ENCODE assay signal across 8 cellular contexts in genomic region chr16:89602273-89602951, GRCh38. TPM values are rescaled to one million over a fixed set of nuclear protein-coding genes. Genes with fewer than 3 reads are reported as not detected.
DNase-seq lines count a peak whose midpoint lies in the region; ATAC-seq and TF ChIP-seq lines count a peak whose summit lies in the region.

No MANE protein-coding gene starts in this region.

- H3K27me3 ChIP-seq in ectodermal cell (ENCODE audit: control insufficient read depth, insufficient read depth, low read length, poor library complexity, severe bottlenecking) (no peaks in the 10 kb centered on the region), uterus (no peaks in the 10 kb centered on the region), tibial nerve (peaks cover 0 to 13% of the 10 kb centered on the region in 2 donors)

- H3K27ac ChIP-seq in ectodermal cell (ENCODE audit: insufficient read depth, low read depth, low read length, poor library complexity, severe bottlenecking) (no peak overlapping the region), uterus (no peak overlapping the region), tibial nerve (no peak overlapping the region)

- TF ChIP-seq POLR2A in uterus (IDR thresholded peaks at IDR 0.05) (no peak), tibial nerve (IDR thresholded peaks at IDR 0.05) (no peak)

- H3K27me3 Mint-ChIP-seq in activated CD4-positive, alpha-beta memory T cell treated with anti-CD3 and anti-CD28 coated beads for 36 hours: no peaks in the 10 kb centered on the region

- no peaks in the 10 kb centered on the region for H3K9me3 ChIP-seq in ectodermal cell (ENCODE audit: control insufficient read depth, low read length)
- no peaks in the 10 kb centered on the region for H3K9me3 ChIP-seq in uterus
- H3K9me3 ChIP-seq in tibial nerve: no peaks in the 10 kb centered on the region

- POLR2A ChIA-PET in activated CD4-positive, alpha-beta memory T cell treated with anti-CD3 and anti-CD28 coated beads for 36 hours (lab: Charles Lee): interaction anchor here (0.6 kb wide), 1 partner anchor 59 kb away, joined by 3 read pairs; no protein-coding TSS in a partner anchor

- WGBS in ectodermal cell, 2 experiments: 12 to 16% methylated on average over 22 of the region's 22 CpGs
- WGBS in tibial nerve, 2 donors: 6 to 8% methylated on average over 16 to 21 of the region's 22 CpGs

- CTCF ChIA-PET in activated CD4-positive, alpha-beta memory T cell treated with anti-CD3 and anti-CD28 coated beads for 36 hours (lab: Charles Lee): interaction anchor here (0.6 to 2.3 kb wide), 4 partner anchors 13 to 99 kb away, joined by 3 to 6 read pairs (median 4); partner anchors contain the start of gene SPATA2L

- peak overlapping the region; percentile 6 for H3K4me3 ChIP-seq in ectodermal cell (ENCODE audit: insufficient read depth, low read depth, low read length)
- no peak overlapping the region for H3K4me3 ChIP-seq in uterus
- no peak overlapping the region for H3K4me3 ChIP-seq in tibial nerve

- intact Hi-C loops in activated CD4-positive, alpha-beta memory T cell treated with anti-CD3 and anti-CD28 coated beads for 36 hours (cut with micrococcal nuclease): loop anchor here (5.0 kb wide), 1 partner anchor 40 kb away; no protein-coding TSS in a partner anchor
- intact Hi-C loops in uterus (cut with DNase I; ENCODE audit: low total_unique reads): no loop called here

- no peak for TF ChIP-seq CTCF in uterus (IDR thresholded peaks at IDR 0.05)
- TF ChIP-seq CTCF in tibial nerve (IDR thresholded peaks at IDR 0.05): no peak

- peaks cover 12% of the 10 kb centered on the region for H3K4me1 Mint-ChIP-seq in activated CD4-positive, alpha-beta memory T cell treated with anti-CD3 and anti-CD28 coated beads for 36 hours (ENCODE audit: low read depth)

- H3K4me1 ChIP-seq in ectodermal cell (ENCODE audit: control insufficient read depth, insufficient read depth, low read length): peaks cover 20% of the 10 kb centered on the region
- H3K4me1 ChIP-seq in uterus: no peaks in the 10 kb centered on the region
- peaks cover 0 to 13% (median 8%) of the 10 kb centered on the region in 4 donors for H3K4me1 ChIP-seq in tibial nerve

- H3K36me3 ChIP-seq in ectodermal cell (ENCODE audit: control insufficient read depth, insufficient read depth, low read length) (no peaks in the 10 kb centered on the region), uterus (no peaks in the 10 kb centered on the region), tibial nerve (no peaks in the 10 kb centered on the region)

- no peaks in the 10 kb centered on the region for H3K36me3 Mint-ChIP-seq in activated CD4-positive, alpha-beta memory T cell treated with anti-CD3 and anti-CD28 coated beads for 36 hours

- no peak overlapping the region for H3K27ac Mint-ChIP-seq in activated CD4-positive, alpha-beta memory T cell treated with anti-CD3 and anti-CD28 coated beads for 36 hours

- H3K4me3 Mint-ChIP-seq in activated CD4-positive, alpha-beta memory T cell treated with anti-CD3 and anti-CD28 coated beads for 36 hours: no peak overlapping the region

- no peaks in the 10 kb centered on the region for H3K9me3 Mint-ChIP-seq in activated CD4-positive, alpha-beta memory T cell treated with anti-CD3 and anti-CD28 coated beads for 36 hours

- ATAC-seq in GM18870 (IDR thresholded peaks at IDR 0.05; ENCODE audit: unreplicated experiment): no peak

- TF ChIP-seq EP300 in tibial nerve (IDR thresholded peaks at IDR 0.05): no peak

- DNase-seq in EL: peak; percentile 87
- DNase-seq in NCI-H128 (lab: John Stamatoyannopoulos, UW; ENCODE audit: unreplicated experiment): peak; percentile 2
- peak; percentile 81 for DNase-seq in activated CD4-positive, alpha-beta memory T cell treated with anti-CD3 and anti-CD28 coated beads for 36 hours
- DNase-seq in nucleus accumbens (lab: John Stamatoyannopoulos, UW): peak in 34 of 56 donors; percentile 6 to 76 (median 40)
- peak; percentile 34 to 40 for DNase-seq in uterus
- DNase-seq in tibial nerve (ENCODE audit: low spot score in 2 of 2): no peak

RNA-seq across cellular contexts. Expression of gene DPEP1, which starts 11.0 kb away (rescaled TPM):
- not detected for total RNA-seq in activated CD4-positive, alpha-beta memory T cell treated with anti-CD3 and anti-CD28 coated beads for 36 hours
- 2.3 TPM for polyA plus RNA-seq in ectodermal cell (2013, experiment 1 of 4)
- polyA plus RNA-seq in ectodermal cell (2013, experiment 2 of 4): 1.0 TPM
- 1.7 TPM for polyA plus RNA-seq in ectodermal cell (2013, experiment 3 of 4)
- polyA plus RNA-seq in ectodermal cell (2013, experiment 4 of 4): 1.5 TPM
- 1 to 10 TPM in 2 of 4 donors, not detected in 2; 1.0 to 5.5 TPM for total RNA-seq in uterus
- total RNA-seq in tibial nerve: 1 to 10 TPM in 1 of 4 donors, under 1 TPM in 3; 0.39 to 2.5 (median 0.74) TPM

RNA-seq across cellular contexts. Expression of gene CPNE7, which starts 26.9 kb away (rescaled TPM):
- 1 to 10 TPM; 6.2 to 7.1 TPM for total RNA-seq in activated CD4-positive, alpha-beta memory T cell treated with anti-CD3 and anti-CD28 coated beads for 36 hours
- 6.8 TPM for polyA plus RNA-seq in ectodermal cell (2013, experiment 1 of 4)
- 8.5 TPM for polyA plus RNA-seq in ectodermal cell (2013, experiment 2 of 4)
- 9.5 TPM for polyA plus RNA-seq in ectodermal cell (2013, experiment 3 of 4)
- 5.8 TPM for polyA plus RNA-seq in ectodermal cell (2013, experiment 4 of 4)
- under 1 TPM in 2 of 4 donors, not detected in 2; 0.14 to 0.85 TPM for total RNA-seq in uterus
- 10 to 100 TPM in 1 of 4 donors, 1 to 10 TPM in 1, under 1 TPM in 1, not detected in 1; 0.90 to 10.0 (median 4.2) TPM for total RNA-seq in tibial nerve

RNA-seq across cellular contexts. Expression of gene RPL13, which starts 41.9 kb away (rescaled TPM):
- total RNA-seq in activated CD4-positive, alpha-beta memory T cell treated with anti-CD3 and anti-CD28 coated beads for 36 hours: 1,000 to 10,000 TPM; 3,430 to 3,468 TPM
- 2,927 TPM for polyA plus RNA-seq in ectodermal cell (2013, experiment 1 of 4)
- 2,895 TPM for polyA plus RNA-seq in ectodermal cell (2013, experiment 2 of 4)
- polyA plus RNA-seq in ectodermal cell (2013, experiment 3 of 4): 3,415 TPM
- polyA plus RNA-seq in ectodermal cell (2013, experiment 4 of 4): 3,689 TPM
- over 10,000 TPM in 1 of 4 donors, 1,000 to 10,000 TPM in 3; 2,633 to 11,472 (median 5,632) TPM for total RNA-seq in uterus
- total RNA-seq in tibial nerve: 1,000 to 10,000 TPM; 5,811 to 9,745 (median 6,935) TPM

RNA-seq across cellular contexts. Expression of gene CHMP1A, which starts 55.1 kb away (rescaled TPM):
- 10 to 100 TPM; 74.6 to 76.3 TPM for total RNA-seq in activated CD4-positive, alpha-beta memory T cell treated with anti-CD3 and anti-CD28 coated beads for 36 hours
- polyA plus RNA-seq in ectodermal cell (2013, experiment 1 of 4): 58.3 TPM
- 61.0 TPM for polyA plus RNA-seq in ectodermal cell (2013, experiment 2 of 4)
- polyA plus RNA-seq in ectodermal cell (2013, experiment 3 of 4): 49.2 TPM
- polyA plus RNA-seq in ectodermal cell (2013, experiment 4 of 4): 50.8 TPM
- 10 to 100 TPM; 26.9 to 84.3 (median 58.7) TPM for total RNA-seq in uterus
- total RNA-seq in tibial nerve: 100 to 1,000 TPM in 1 of 4 donors, 10 to 100 TPM in 3; 90.0 to 109 (median 92.7) TPM

RNA-seq across cellular contexts. Expression of gene SPATA33, which starts 55.2 kb away (rescaled TPM):
- 10 to 100 TPM in 1 of 2 experiments, 1 to 10 TPM in 1; 7.1 to 10.1 TPM for total RNA-seq in activated CD4-positive, alpha-beta memory T cell treated with anti-CD3 and anti-CD28 coated beads for 36 hours
- polyA plus RNA-seq in ectodermal cell (2013, experiment 1 of 4): 37.0 TPM
- 33.1 TPM for polyA plus RNA-seq in ectodermal cell (2013, experiment 2 of 4)
- 26.8 TPM for polyA plus RNA-seq in ectodermal cell (2013, experiment 3 of 4)
- polyA plus RNA-seq in ectodermal cell (2013, experiment 4 of 4): 24.4 TPM
- total RNA-seq in uterus (10 to 100 TPM in 1 of 4 donors, 1 to 10 TPM in 2, not detected in 1; 2.6 to 12.2 (median 5.8) TPM), tibial nerve (1 to 10 TPM; 4.8 to 9.0 (median 7.2) TPM)

Comparison
In these comparisons a context has a peak if more than half of its experiments do, and no peak if none do; other contexts are left out.
1. DNase-seq: peak in EL (single experiment), NCI-H128 (single experiment), activated CD4-positive, alpha-beta memory T cell treated with anti-CD3 and anti-CD28 coated beads for 36 hours (single experiment), nucleus accumbens (34 of 56) and uterus (2 of 2); none in tibial nerve (0 of 2).